Comparison of ENCODE assay signal across 8 cellular contexts in the genomic region with DNA sequence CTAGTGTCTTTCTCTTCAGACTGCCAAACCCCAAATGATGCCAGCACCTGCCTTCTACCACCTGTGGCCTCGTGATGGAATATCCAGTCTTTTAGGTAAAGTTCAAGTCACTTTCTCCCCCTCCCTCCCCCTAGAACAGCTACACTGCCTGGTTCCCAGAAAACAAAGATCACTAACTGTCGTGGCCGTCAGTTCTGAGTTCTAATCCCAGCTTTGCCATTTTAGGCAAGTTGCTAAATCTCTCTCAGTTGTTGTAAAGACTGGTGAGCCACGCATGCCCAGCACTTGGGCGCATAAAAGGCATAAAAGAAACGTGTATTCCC. TPM values are rescaled to one million over a fixed set of nuclear protein-coding genes. Genes with fewer than 3 reads are reported as not detected.
DNase-seq lines count a peak whose midpoint lies in the region; ATAC-seq, FAIRE-seq and TF ChIP-seq lines count a peak whose summit lies in the region.

No MANE protein-coding gene starts in this region.

- H4K20me1 ChIP-seq in GM12878 (ENCODE audit: control insufficient read depth, insufficient read depth): no peaks in the 10 kb centered on the region

- 26% methylated on average over 6 of the region's 6 CpGs for WGBS in GM12878 (ENCODE audit: insufficient coverage, insufficient replicate concordance, low lambda C conversion rate, missing lambda C conversion rate)
- WGBS in aorta, 2 donors: 0 to 1% methylated on average over 6 of the region's 6 CpGs

- H3K9ac ChIP-seq in GM12878 (ENCODE audit: control insufficient read depth, insufficient read depth, low read length) (peak overlapping the region; percentile 58), mucosa of rectum (ENCODE audit: low read depth in 1 of 2, low read length in 2 of 2) (peak overlapping the region; percentile 77 to 92)

- TF ChIP-seq RAD21 in GM12878 (IDR thresholded peaks at IDR 0.05; ENCODE audit: insufficient read depth, low read depth, low read length): no peak

- H3K79me2 ChIP-seq in GM12878 (ENCODE audit: control insufficient read depth, insufficient read depth, low read length): peaks cover 22% of the 10 kb centered on the region

- POLR2A ChIA-PET in GM12878 (lab: Charles Lee): interaction anchor here (0.6 to 4.0 kb wide), 20 partner anchors 8 to 359 kb away, joined by 3 to 86 read pairs (median 4); a partner anchor contains a TSS

- no peak for TF ChIP-seq POLR2A in GM12878 (IDR thresholded peaks at IDR 0.05; ENCODE audit: low read depth, low read length)

- peaks cover 5% of the 10 kb centered on the region for H3K36me3 ChIP-seq in right atrium auricular region
- no peaks in the 10 kb centered on the region for H3K36me3 ChIP-seq in GM12878 (ENCODE audit: control insufficient read depth in 2 of 2, insufficient read depth in 2 of 2, low read length in 1 of 2)
- no peaks in the 10 kb centered on the region for H3K36me3 ChIP-seq in mucosa of rectum (ENCODE audit: control insufficient read depth in 2 of 2, insufficient read depth in 2 of 2, low read length in 2 of 2)
- H3K36me3 ChIP-seq in aorta (ENCODE audit: control insufficient read depth in 1 of 2, insufficient read depth in 2 of 2, low read length in 1 of 2): no peaks in the 10 kb centered on the region

- H3K9me3 ChIP-seq in right atrium auricular region: no peaks in the 10 kb centered on the region
- H3K9me3 ChIP-seq in GM12878 (replicated peaks; ENCODE audit: control insufficient read depth, insufficient read depth, low read length): no peaks in the 10 kb centered on the region
- H3K9me3 ChIP-seq in mucosa of rectum (ENCODE audit: control insufficient read depth in 2 of 2, low read length in 2 of 2): no peaks in the 10 kb centered on the region
- no peaks in the 10 kb centered on the region for H3K9me3 ChIP-seq in aorta (ENCODE audit: control insufficient read depth, low read length)

- H3K4me3 ChIP-seq in right atrium auricular region (peak overlapping the region in 1 of 2 donors; percentile 8), GM12878 (peak overlapping the region; percentile 42; the same call in 1 of the 2 replicates), mucosa of rectum (ENCODE audit: low read length in 2 of 2) (peak overlapping the region in 1 of 2 donors; percentile 17), aorta (ENCODE audit: low read length in 2 of 2) (no peak overlapping the region)

- peak overlapping the region; percentile 96 to 97 for H3K27ac ChIP-seq in right atrium auricular region
- peak overlapping the region; percentile 77 for H3K27ac ChIP-seq in GM12878 (ENCODE audit: control insufficient read depth, insufficient read depth)
- peak overlapping the region; percentile 90 to 95 for H3K27ac ChIP-seq in mucosa of rectum (ENCODE audit: low read depth in 2 of 2, low read length in 2 of 2)
- H3K27ac ChIP-seq in aorta (ENCODE audit: low read depth in 1 of 2, low read length in 2 of 2): peak overlapping the region; percentile 80 to 99

- peak overlapping the region; percentile 65 for H3K4me2 ChIP-seq in GM12878 (ENCODE audit: control insufficient read depth, insufficient read depth)

- no peaks in the 10 kb centered on the region for H3K27me3 ChIP-seq in right atrium auricular region
- no peaks in the 10 kb centered on the region for H3K27me3 ChIP-seq in GM12878 (replicated peaks in 1 of 2; ENCODE audit: control insufficient read depth in 2 of 2, insufficient read depth in 2 of 2, low read length in 1 of 2)
- H3K27me3 ChIP-seq in mucosa of rectum (ENCODE audit: control insufficient read depth in 2 of 2, insufficient read depth in 2 of 2, low read length in 2 of 2): no peaks in the 10 kb centered on the region
- no peaks in the 10 kb centered on the region for H3K27me3 ChIP-seq in aorta (ENCODE audit: control insufficient read depth in 1 of 2, insufficient read depth in 2 of 2, low read length in 1 of 2)

- no TSS peak for BruUV-seq in GM12878 (replicated peaks; lab: Mats Ljungman, UMichigan)

- H2AFZ ChIP-seq in GM12878 (ENCODE audit: control insufficient read depth, low read depth, low read length): peak overlapping the region; percentile 64

- CTCF ChIA-PET in GM12878 (lab: Yijun Ruan, JAX): interaction anchor here (0.7 to 10.2 kb wide), 35 partner anchors 12 to 301 kb away, joined by 3 to 262 read pairs (median 8); a partner anchor contains a TSS

- H3K4me1 ChIP-seq in right atrium auricular region: peaks cover 0 to 57% of the 10 kb centered on the region in 2 donors
- H3K4me1 ChIP-seq in GM12878 (ENCODE audit: control insufficient read depth, insufficient read depth, low read length): peaks cover 28% of the 10 kb centered on the region
- peaks cover 31 to 32% of the 10 kb centered on the region in 2 donors for H3K4me1 ChIP-seq in mucosa of rectum (ENCODE audit: control insufficient read depth in 2 of 2, insufficient read depth in 2 of 2, low read length in 2 of 2)
- H3K4me1 ChIP-seq in aorta (ENCODE audit: control insufficient read depth in 1 of 2, insufficient read depth in 2 of 2, low read length in 2 of 2): no peaks in the 10 kb centered on the region

- intact Hi-C loops in cardiac septum (cut with DNase I) (loop anchor here (1.0 to 5.0 kb wide), 5 partner anchors 38 to 217 kb away; a partner anchor contains a TSS), GM12878 (cut with micrococcal nuclease; ENCODE audit: unreplicated experiment) (loop anchor here (1.0 to 10.0 kb wide), 5 partner anchors 38 to 271 kb away; a partner anchor contains a TSS), aorta (cut with DNase I) (loop anchor here (1.0 to 10.0 kb wide), 6 partner anchors 37 to 235 kb away; a partner anchor contains a TSS)

- TF ChIP-seq EP300 in GM12878 (IDR thresholded peaks at IDR 0.05; ENCODE audit: borderline replicate concordance in 1 of 2, control insufficient read depth in 1 of 2, low read depth in 2 of 2, low read length in 2 of 2): no peak

- in situ Hi-C loops in GM12878 (cut with MboI): loop anchor here (5.0 kb wide), 1 partner anchor 137 kb away; no protein-coding TSS in a partner anchor

- TF ChIP-seq CTCF in right atrium auricular region (IDR thresholded peaks at IDR 0.05) (no peak), GM12878 (IDR thresholded peaks at IDR 0.05 in 2 of 3, conservative IDR thresholded peaks at IDR 0.05 in 1 of 3; ENCODE audit: control insufficient read depth in 2 of 3, extremely low read depth in 1 of 3, insufficient read depth in 1 of 3, low read depth in 3 of 3, low read length in 3 of 3) (no peak)

- no peak for DNase-seq in right atrium auricular region (ENCODE audit: low spot score)
- DNase-seq in cardiac septum (ENCODE audit: low spot score): no peak
- no peak for DNase-seq in GM12878 (ENCODE audit: low read depth, low spot score)
- DNase-seq in aorta: no peak
- DNase-seq in NCI-H2227 treated with DMSO at 0.1 percent for 48 hours (lab: John Stamatoyannopoulos, UW): no peak
- DNase-seq in NCI-H446 (lab: John Stamatoyannopoulos, UW): no peak

- FAIRE-seq in GM12878 (lab: Jason Lieb, UNC): peak; percentile 13

- ATAC-seq in GM12878 (no peak), aorta (ENCODE audit: low FRiP score) (peak; percentile 4), GM19328 (IDR thresholded peaks at IDR 0.05; ENCODE audit: unreplicated experiment) (no peak)

- SMC1A ChIA-PET in GM12878 (lab: Charles Lee; ENCODE audit: uncharacterized antibody, unreplicated experiment): interaction anchor here (0.7 to 5.9 kb wide), 31 partner anchors 12 to 315 kb away, joined by 3 to 135 read pairs (median 5); a partner anchor contains a TSS

- RAD21 ChIA-PET in GM12878 (lab: Charles Lee; ENCODE audit: unreplicated experiment): interaction anchor here (0.6 to 5.5 kb wide), 37 partner anchors 8 to 324 kb away, joined by 3 to 147 read pairs (median 4); a partner anchor contains a TSS

RNA-seq across cellular contexts. Expression of a gene that starts 0.6 kb away (rescaled TPM):
- total RNA-seq in right atrium auricular region: 10 to 100 TPM; 62.0 to 81.6 TPM
- total RNA-seq in cardiac septum: 47.9 TPM
- 29.1 and 32.2 TPM in 2 replicates for total RNA-seq in GM12878 (2013; cell fraction: nucleolus; rRNA removed)
- 68.0 and 72.2 TPM in 2 replicates for total RNA-seq in GM12878 (2014; rRNA removed)
- 59.7 and 59.9 TPM in 2 replicates for total RNA-seq in GM12878 (2014; rRNA removed; fragmentation: Illumina TruSeq; extraction: Trizol)
- total RNA-seq in GM12878 (2021): 54.4 and 60.0 TPM in 2 replicates
- 43.1 TPM for polyA plus RNA-seq in GM12878 (2011; ENCODE audit: low read depth)
- 75.3 and 80.2 TPM in 2 replicates for polyA plus RNA-seq in GM12878 (2011; rRNA removed)
- polyA plus RNA-seq in GM12878 (2011; cell fraction: cytosol; rRNA removed): 60.3 and 63.1 TPM in 2 replicates
- 37.8 and 39.7 TPM in 2 replicates for polyA plus RNA-seq in GM12878 (2011; cell fraction: nucleus; rRNA removed)
- polyA plus RNA-seq in GM12878 (2012): 39.8 and 44.0 TPM in 2 replicates
- polyA plus RNA-seq in GM12878 (2014; fragmentation: Illumina TruSeq; extraction: Trizol): 77.8 and 93.7 TPM in 2 replicates
- polyA plus RNA-seq in GM12878 (2014; fragmentation: Nextera tagmentation; extraction: Ambion mirVana): 10 to 100 TPM; 14.7 to 24.5 TPM
- polyA plus RNA-seq in GM12878 (2014; rRNA removed): 73.1 and 74.9 TPM in 2 replicates
- 100 to 1,000 TPM; 113 to 122 TPM for polyA plus RNA-seq in GM12878 (2016; fragmentation: Nextera tagmentation; extraction: Ambion mirVana)
- 22.7 and 23.2 TPM in 2 replicates for polyA minus RNA-seq in GM12878 (2011; rRNA and poly(A)+ RNA removed)
- 11.0 and 13.9 TPM in 2 replicates for polyA minus RNA-seq in GM12878 (2011; cell fraction: cytosol; rRNA and poly(A)+ RNA removed)
- polyA minus RNA-seq in GM12878 (2011; cell fraction: nucleus; rRNA and poly(A)+ RNA removed): 6.9 and 11.8 TPM in 2 replicates
- total RNA-seq in aorta: 10 to 100 TPM; 55.6 to 61.7 TPM
- 10 to 100 TPM; 81.0 to 90.7 TPM for polyA plus RNA-seq in aorta

RNA-seq across cellular contexts. Expression of a gene that starts 6.0 kb away (rescaled TPM):
- total RNA-seq in right atrium auricular region: 100 to 1,000 TPM; 353 to 356 TPM
- 262 TPM for total RNA-seq in cardiac septum
- 40.9 and 49.7 TPM in 2 replicates for total RNA-seq in GM12878 (2013; cell fraction: nucleolus; rRNA removed)
- 36.2 and 44.4 TPM in 2 replicates for total RNA-seq in GM12878 (2014; rRNA removed)
- 26.9 and 32.0 TPM in 2 replicates for total RNA-seq in GM12878 (2014; rRNA removed; fragmentation: Illumina TruSeq; extraction: Trizol)
- 95.6 and 97.6 TPM in 2 replicates for total RNA-seq in GM12878 (2021)
- 26.1 TPM for polyA plus RNA-seq in GM12878 (2011; ENCODE audit: low read depth)
- polyA plus RNA-seq in GM12878 (2011; rRNA removed): 10.2 and 16.4 TPM in 2 replicates
- 16.5 and 22.1 TPM in 2 replicates for polyA plus RNA-seq in GM12878 (2011; cell fraction: cytosol; rRNA removed)
- polyA plus RNA-seq in GM12878 (2011; cell fraction: nucleus; rRNA removed): 40.7 and 54.8 TPM in 2 replicates
- 34.5 and 44.0 TPM in 2 replicates for polyA plus RNA-seq in GM12878 (2012)
- 17.8 and 38.9 TPM in 2 replicates for polyA plus RNA-seq in GM12878 (2014; fragmentation: Illumina TruSeq; extraction: Trizol)
- polyA plus RNA-seq in GM12878 (2014; fragmentation: Nextera tagmentation; extraction: Ambion mirVana): 10 to 100 TPM in 1 of 2 experiments, 1 to 10 TPM in 1; 4.4 to 11.2 TPM
- polyA plus RNA-seq in GM12878 (2014; rRNA removed): 45.3 and 55.6 TPM in 2 replicates
- polyA plus RNA-seq in GM12878 (2016; fragmentation: Nextera tagmentation; extraction: Ambion mirVana): 10 to 100 TPM; 10.0 to 14.4 TPM
- polyA minus RNA-seq in GM12878 (2011; rRNA and poly(A)+ RNA removed): 9.6 and 19.9 TPM in 2 replicates
- polyA minus RNA-seq in GM12878 (2011; cell fraction: cytosol; rRNA and poly(A)+ RNA removed): 19.1 and 22.8 TPM in 2 replicates
- 8.7 and 20.3 TPM in 2 replicates for polyA minus RNA-seq in GM12878 (2011; cell fraction: nucleus; rRNA and poly(A)+ RNA removed)
- total RNA-seq in aorta: 100 to 1,000 TPM; 113 to 133 TPM
- 10 to 100 TPM; 52.8 to 81.2 TPM for polyA plus RNA-seq in aorta

RNA-seq across cellular contexts. Expression of a gene that starts 24.9 kb away (rescaled TPM):
- total RNA-seq in right atrium auricular region (1 to 10 TPM; 3.5 to 4.5 TPM), cardiac septum (1.7 TPM), GM12878 (2014; rRNA removed) (0.05 TPM in 1 of 2 replicates, not detected in the other), GM12878 (2014; rRNA removed; fragmentation: Illumina TruSeq; extraction: Trizol) (not detected in 2 replicates), GM12878 (2021) (0.08 TPM in 1 of 2 replicates, not detected in the other), aorta (10 to 100 TPM; 37.5 to 48.5 TPM)
- total RNA-seq in GM12878 (2013; cell fraction: nucleolus; rRNA removed): 0.10 and 0.29 TPM in 2 replicates
- 0.05 TPM for polyA plus RNA-seq in GM12878 (2011; ENCODE audit: low read depth)
- polyA plus RNA-seq in GM12878 (2011; rRNA removed) (not detected in 2 replicates), GM12878 (2014; fragmentation: Illumina TruSeq; extraction: Trizol) (0.01 TPM in 1 of 2 replicates, not detected in the other), GM12878 (2014; fragmentation: Nextera tagmentation; extraction: Ambion mirVana) (not detected), GM12878 (2014; rRNA removed) (0.03 TPM in 1 of 2 replicates, not detected in the other), GM12878 (2016; fragmentation: Nextera tagmentation; extraction: Ambion mirVana) (not detected), aorta (10 to 100 TPM; 17.4 to 18.4 TPM)
- polyA plus RNA-seq in GM12878 (2011; cell fraction: cytosol; rRNA removed): not detected in 2 replicates
- polyA plus RNA-seq in GM12878 (2011; cell fraction: nucleus; rRNA removed): 0.03 TPM in 1 of 2 replicates, not detected in the other
- 0.03 and 0.07 TPM in 2 replicates for polyA plus RNA-seq in GM12878 (2012)
- not detected in 2 replicates for polyA minus RNA-seq in GM12878 (2011; rRNA and poly(A)+ RNA removed)
- not detected in 2 replicates for polyA minus RNA-seq in GM12878 (2011; cell fraction: cytosol; rRNA and poly(A)+ RNA removed)
- not detected in 2 replicates for polyA minus RNA-seq in GM12878 (2011; cell fraction: nucleus; rRNA and poly(A)+ RNA removed)

Comparison
In these comparisons a context has a peak if more than half of its experiments do, and no peak if none do; other contexts are left out.
1. RNA of a gene that starts 24.9 kb away (total RNA-seq): 37.5 to 48.5 TPM in aorta; 3.5 to 4.5 TPM in right atrium auricular region, 1.7 TPM in cardiac septum (single experiment) and 0.05 to 0.29 TPM in GM12878; every median in the first group is over 4 times any median in the second.
2. Peak in every context shown above with its lines, with median percentiles within 50 percentile points of each other: H3K27ac ChIP-seq.